13 cellular contexts compared by ENCODE assay signal in genomic region chr11:15158351-15159015, GRCh38. TPM values are rescaled to one million over a fixed set of nuclear protein-coding genes. Genes with fewer than 3 reads are reported as not detected.
DNase-seq lines count a peak whose midpoint lies in the region; ATAC-seq and TF ChIP-seq lines count a peak whose summit lies in the region.
"Had no signal": no experiment of that assay in that cellular context is flagged by ENCODE, and none has a peak within 500 bp of the region (broad histone marks: within the 10 kb centered on the region; RNA-seq: fewer than 3 reads in every experiment).

No MANE protein-coding gene starts in this region.

- no peaks in the 10 kb centered on the region for H3K9me2 ChIP-seq in Loucy (replicated peaks; ENCODE audit: low read depth, low read length)

- H3K79me2 ChIP-seq in Loucy (ENCODE audit: insufficient read depth, low read length), result no peaks in the 10 kb centered on the region

- no peaks in the 10 kb centered on the region for H3K36me3 ChIP-seq in Loucy (ENCODE audit: insufficient read depth, low read length)
- no peaks in the 10 kb centered on the region for H3K36me3 ChIP-seq in mucosa of descending colon (ENCODE audit: low read depth)
- H3K36me3 ChIP-seq: ovary, uterus had no signal

- H3K9me3 ChIP-seq in Loucy (ENCODE audit: insufficient read depth, low read depth, low read length) (no peaks in the 10 kb centered on the region), mucosa of descending colon (no peaks in the 10 kb centered on the region)
- H3K9me3 ChIP-seq: ovary, uterus had no signal

- no peaks in the 10 kb centered on the region for H3K27me3 ChIP-seq in Loucy (ENCODE audit: insufficient read depth, low read length, poor library complexity, severe bottlenecking)
- H3K27me3 ChIP-seq: ovary, uterus had no signal

- H3K27ac ChIP-seq in epithelial cell of prostate, result peak overlapping the region; percentile 85
- H3K27ac ChIP-seq: ovary, uterus had no signal

- no peaks in the 10 kb centered on the region for H3F3A ChIP-seq in Loucy (ENCODE audit: low read depth)

- DNase-seq in EH (ENCODE audit: low read depth) (peak; percentile 95), epithelial cell of prostate (ENCODE audit: low read depth, low spot score) (no peak), mucosa of descending colon (no peak), NCI-H2196 treated with DMSO at 0.1 percent for 48 hours (lab: John Stamatoyannopoulos, UW; ENCODE audit: unreplicated experiment) (no peak)
- DNase-seq in activated naive CD4-positive, alpha-beta T cell treated with Interleukin-2 at 50 U/mL for 16 hours, result no peak
- DNase-seq: activated effector memory CD4-positive, alpha-beta T cell treated with Interleukin-2 at 50 U/mL for 16 hours; NCI-H1694; ovary; stimulated activated naive CD8-positive, alpha-beta T cell treated with anti-CD3 and anti-CD28 coated beads, Interleukin-15, Interleukin-2, amounts not matched to agents 100 U/mL and 50 U/mL, for 24 hours; uterus had no signal

- peak; percentile 51 for ATAC-seq in mucosa of descending colon
- no peak for ATAC-seq in HG02870 (IDR thresholded peaks at IDR 0.05; ENCODE audit: unreplicated experiment)
- no peak for ATAC-seq in GM21825 (IDR thresholded peaks at IDR 0.05; ENCODE audit: unreplicated experiment)
- ATAC-seq: stimulated activated naive CD8-positive, alpha-beta T cell treated with anti-CD3 and anti-CD28 coated beads, Interleukin-15, Interleukin-2, amounts not matched to agents 100 U/mL and 50 U/mL, for 24 hours had no signal

- peak overlapping the region; percentile 10; the same call in 1 of the 2 replicates for H2AFZ ChIP-seq in Loucy (ENCODE audit: low read length)

- H3K4me1 ChIP-seq in Loucy (ENCODE audit: insufficient read depth, low read length, poor library complexity, severe bottlenecking) (no peaks in the 10 kb centered on the region), mucosa of descending colon (ENCODE audit: low read depth) (peaks cover 9% of the 10 kb centered on the region)
- H3K4me1 ChIP-seq: uterus had no signal

- H3K4me3 ChIP-seq in Loucy (ENCODE audit: low read length, poor library complexity, severe bottlenecking) (no peak overlapping the region), mucosa of descending colon (no peak overlapping the region)
- H3K4me3 ChIP-seq: ovary, uterus had no signal

- H3K4me2 ChIP-seq in Loucy (ENCODE audit: low read depth, low read length, poor library complexity, severe bottlenecking), result no peak overlapping the region

- no peaks in the 10 kb centered on the region for H4K20me1 ChIP-seq in Loucy (ENCODE audit: insufficient read depth, low read length, poor library complexity, severe bottlenecking)

- H3K9ac ChIP-seq in Loucy (ENCODE audit: low read depth, low read length, poor library complexity, severe bottlenecking), result no peak overlapping the region

- intact Hi-C loops in mucosa of descending colon (cut with DNase I, micrococcal nuclease), result no loop called here

- TF ChIP-seq CTCF in Loucy (conservative IDR thresholded peaks at IDR 0.05; ENCODE audit: low read length) (no peak), mucosa of descending colon (IDR thresholded peaks at IDR 0.05) (no peak)

RNA-seq across cellular contexts. Expression of gene INSC, which starts 43.8 kb away (rescaled TPM):
- 1 to 10 TPM; 1.4 to 4.2 (median 2.6) TPM for total RNA-seq in mucosa of descending colon
